Comparison of ENCODE assay signal across 16 cellular contexts in genomic region chr13:29510698-29511438, GRCh38.
"Had no signal": no experiment of that assay in that cellular context is flagged by ENCODE, and none has a peak within 500 bp of the region (broad histone marks: within the 10 kb centered on the region; RNA-seq: fewer than 3 reads in every experiment).

No MANE protein-coding gene starts in this region.

- H3K4me3 ChIP-seq: skin epidermis, stomach, thoracic aorta had no signal

- H3K27ac ChIP-seq: thoracic aorta had no signal

- H3K27me3 Mint-ChIP-seq: activated CD4-positive, alpha-beta T cell treated with anti-CD3 and anti-CD28 coated beads for 36 hours; memory B cell; naive thymus-derived CD8-positive, alpha-beta T cell had no signal

- H3K4me1 Mint-ChIP-seq: activated CD4-positive, alpha-beta T cell treated with anti-CD3 and anti-CD28 coated beads for 36 hours; memory B cell; naive thymus-derived CD8-positive, alpha-beta T cell had no signal

- H3K9me3 Mint-ChIP-seq: activated naive CD4-positive, alpha-beta T cell treated with anti-CD3 and anti-CD28 coated beads, Interleukin-2, amount 50 U/mL, for 72 hours; memory B cell; naive thymus-derived CD8-positive, alpha-beta T cell; T-helper 1 cell treated with Interleukin-12 subunit alpha and Interleukin-12 subunit beta and Interleukin-4 antibody, amounts not matched to agents 30 μg/mL and 1 μg/mL, for 36 hours had no signal

- H3K9me3 ChIP-seq: stomach, thoracic aorta had no signal

- H3K4me3 Mint-ChIP-seq: activated CD4-positive, alpha-beta T cell treated with anti-CD3 and anti-CD28 coated beads for 36 hours; activated CD8-positive, alpha-beta T cell treated with anti-CD3 and anti-CD28 coated beads, Interleukin-2, amount 10 ng/mL, durations not matched to agents 7 days and 5 days; memory B cell; naive thymus-derived CD8-positive, alpha-beta T cell; T-helper 1 cell treated with Interleukin-12 subunit alpha and Interleukin-12 subunit beta and Interleukin-4 antibody, amounts not matched to agents 30 μg/mL and 1 μg/mL, for 36 hours had no signal

- ATAC-seq: activated CD4-positive, alpha-beta T cell treated with anti-CD3 and anti-CD28 coated beads for 36 hours; activated CD8-positive, alpha-beta T cell treated with anti-CD3 and anti-CD28 coated beads, Interleukin-2, amount 10 ng/mL, durations not matched to agents 7 days and 5 days; activated naive CD4-positive, alpha-beta T cell treated with anti-CD3 and anti-CD28 coated beads, Interleukin-2, amount 50 U/mL, for 72 hours; left ventricle myocardium superior; naive thymus-derived CD8-positive, alpha-beta T cell had no signal

- DNase-seq: activated CD4-positive, alpha-beta T cell treated with anti-CD3 and anti-CD28 coated beads for 36 hours; activated CD8-positive, alpha-beta memory T cell treated with anti-CD3 and anti-CD28 coated beads, Interleukin-2, amount 50 U/mL, for 4 hours; activated CD8-positive, alpha-beta T cell treated with anti-CD3 and anti-CD28 coated beads, Interleukin-2, amount 10 ng/mL, durations not matched to agents 7 days and 5 days; activated gamma-delta T cell; activated T-cell treated with anti-CD3 and anti-CD28 coated beads, Interleukin-2, amount 50 U/mL, for 48 hours; kidney glomerular epithelial cell; left ventricle myocardium superior; naive thymus-derived CD8-positive, alpha-beta T cell; stimulated activated CD4-positive, alpha-beta T cell treated with anti-CD3 and anti-CD28 coated beads, Interleukin-4, amount 100 ng/mL, for 4 hours; stimulated activated CD8-positive, alpha-beta memory T cell treated with anti-CD3 and anti-CD28 coated beads, Interleukin-4, amount 100 ng/mL, for 48 hours; stomach had no signal

- H3K27ac Mint-ChIP-seq: activated CD4-positive, alpha-beta T cell treated with anti-CD3 and anti-CD28 coated beads for 36 hours; activated CD8-positive, alpha-beta T cell treated with anti-CD3 and anti-CD28 coated beads, Interleukin-2, amount 10 ng/mL, durations not matched to agents 7 days and 5 days; memory B cell; T-helper 1 cell treated with Interleukin-12 subunit alpha and Interleukin-12 subunit beta and Interleukin-4 antibody, amounts not matched to agents 30 μg/mL and 1 μg/mL, for 36 hours had no signal
